In the genomic region with DNA sequence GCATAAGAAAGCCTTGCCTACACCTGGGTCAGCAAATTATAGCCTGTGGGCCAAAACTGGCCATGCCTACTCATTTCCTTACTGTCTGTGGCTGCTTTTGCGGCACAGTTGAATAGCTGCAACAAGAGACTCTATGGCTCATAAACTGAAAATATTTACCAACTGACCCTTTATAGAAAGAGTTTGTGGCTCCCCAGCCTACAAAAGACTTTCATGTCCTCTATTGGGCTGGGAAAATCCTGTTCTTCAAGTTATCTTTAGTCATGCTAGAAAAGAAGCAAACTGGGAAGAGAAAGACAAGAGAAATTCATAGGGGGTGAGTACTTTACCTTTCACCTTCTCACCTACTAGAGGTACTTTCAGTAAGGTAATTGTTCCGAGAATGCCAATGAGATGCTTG, we compare ENCODE assay signal across 11 cellular contexts.
DNase-seq lines count a peak whose midpoint lies in the region; ATAC-seq and TF ChIP-seq lines count a peak whose summit lies in the region.
"Had no signal": no experiment of that assay in that cellular context is flagged by ENCODE, and none has a peak within 500 bp of the region (broad histone marks: within the 10 kb centered on the region; RNA-seq: fewer than 3 reads in every experiment).

No MANE protein-coding gene starts in this region.

- H3K4me3 Mint-ChIP-seq in mesothelial cell of epicardium = no peak overlapping the region
- H3K4me3 Mint-ChIP-seq in immature natural killer cell = no peak overlapping the region
- H3K4me3 Mint-ChIP-seq in CD4-positive, alpha-beta T cell = no peak overlapping the region
- H3K4me3 Mint-ChIP-seq: neural progenitor cell had no signal

- ATAC-seq in GM18861 (IDR thresholded peaks at IDR 0.05; ENCODE audit: unreplicated experiment) (peak; percentile 72), HG02588 (IDR thresholded peaks at IDR 0.05; ENCODE audit: unreplicated experiment) (peak; percentile 76)
- no peak for ATAC-seq in CD4-positive, alpha-beta T cell (ENCODE audit: poor library complexity)

- no peak overlapping the region for H3K27ac ChIP-seq in CD4-positive, alpha-beta T cell (ENCODE audit: low read depth, low read length)
- H3K27ac ChIP-seq: neural progenitor cell had no signal

- no peaks in the 10 kb centered on the region for H3K9me3 Mint-ChIP-seq in mesothelial cell of epicardium
- no peaks in the 10 kb centered on the region for H3K9me3 Mint-ChIP-seq in immature natural killer cell
- H3K9me3 Mint-ChIP-seq in CD4-positive, alpha-beta T cell = no peaks in the 10 kb centered on the region
- H3K9me3 Mint-ChIP-seq: neural progenitor cell had no signal

- intact Hi-C loops in CD4-positive, alpha-beta T cell (cut with DNase I, micrococcal nuclease) = no loop called here

- H3K27ac Mint-ChIP-seq in mesothelial cell of epicardium (peak overlapping the region; percentile 59), immature natural killer cell (no peak overlapping the region)
- no peak overlapping the region for H3K27ac Mint-ChIP-seq in CD4-positive, alpha-beta T cell
- H3K27ac Mint-ChIP-seq: neural progenitor cell had no signal

- CTCF ChIA-PET in CD4-positive, alpha-beta T cell (lab: Charles Lee) = no interaction called here

- H3K36me3 Mint-ChIP-seq in mesothelial cell of epicardium = peaks cover 13% of the 10 kb centered on the region
- peaks cover 18 to 36% (median 21%) of the 10 kb centered on the region in 3 donors for H3K36me3 Mint-ChIP-seq in immature natural killer cell
- H3K36me3 Mint-ChIP-seq in CD4-positive, alpha-beta T cell (ENCODE audit: low read depth) = peaks cover 20% of the 10 kb centered on the region

- H3K27me3 Mint-ChIP-seq in mesothelial cell of epicardium (ENCODE audit: low read depth) (no peaks in the 10 kb centered on the region), immature natural killer cell (ENCODE audit: low read depth in 3 of 3) (no peaks in the 10 kb centered on the region)
- no peaks in the 10 kb centered on the region for H3K27me3 Mint-ChIP-seq in CD4-positive, alpha-beta T cell

- no peaks in the 10 kb centered on the region for H3K27me3 ChIP-seq in CD4-positive, alpha-beta T cell (ENCODE audit: control insufficient read depth, insufficient read depth, low read length)
- H3K27me3 ChIP-seq: neural progenitor cell had no signal

- no peaks in the 10 kb centered on the region for H3K9me3 ChIP-seq in CD4-positive, alpha-beta T cell (ENCODE audit: control insufficient read depth, low read length)

- DNase-seq in LHCN-M2 (ENCODE audit: low read depth) = peak; percentile 73
- DNase-seq in mesothelial cell of epicardium (ENCODE audit: low spot score in 2 of 2, unreplicated experiment in 2 of 2) = no peak
- DNase-seq in GDM1 (lab: John Stamatoyannopoulos, UW) = no peak
- DNase-seq in immature natural killer cell = no peak
- no peak for DNase-seq in globus pallidus (ENCODE audit: low spot score)
- no peak for DNase-seq in CD4-positive, alpha-beta T cell
- DNase-seq: activated CD4-positive, alpha-beta T cell treated with anti-CD3 and anti-CD28 coated beads for 48 hours; NCI-H2107 had no signal

- POLR2A ChIA-PET in CD4-positive, alpha-beta T cell (lab: Charles Lee) = no interaction called here

- no peak for TF ChIP-seq CTCF in mesothelial cell of epicardium (IDR thresholded peaks at IDR 0.05; ENCODE audit: unreplicated experiment)
- no peak for TF ChIP-seq CTCF in CD4-positive, alpha-beta T cell (IDR thresholded peaks at IDR 0.05)

- H3K4me1 Mint-ChIP-seq in mesothelial cell of epicardium (peaks cover 16% of the 10 kb centered on the region), immature natural killer cell (peaks cover 10 to 12% of the 10 kb centered on the region in 2 donors)
- peaks cover 25% of the 10 kb centered on the region for H3K4me1 Mint-ChIP-seq in CD4-positive, alpha-beta T cell (ENCODE audit: low read depth)
- H3K4me1 Mint-ChIP-seq: neural progenitor cell had no signal
